ENCODE assay signal across 17 cellular contexts in the genomic region with DNA sequence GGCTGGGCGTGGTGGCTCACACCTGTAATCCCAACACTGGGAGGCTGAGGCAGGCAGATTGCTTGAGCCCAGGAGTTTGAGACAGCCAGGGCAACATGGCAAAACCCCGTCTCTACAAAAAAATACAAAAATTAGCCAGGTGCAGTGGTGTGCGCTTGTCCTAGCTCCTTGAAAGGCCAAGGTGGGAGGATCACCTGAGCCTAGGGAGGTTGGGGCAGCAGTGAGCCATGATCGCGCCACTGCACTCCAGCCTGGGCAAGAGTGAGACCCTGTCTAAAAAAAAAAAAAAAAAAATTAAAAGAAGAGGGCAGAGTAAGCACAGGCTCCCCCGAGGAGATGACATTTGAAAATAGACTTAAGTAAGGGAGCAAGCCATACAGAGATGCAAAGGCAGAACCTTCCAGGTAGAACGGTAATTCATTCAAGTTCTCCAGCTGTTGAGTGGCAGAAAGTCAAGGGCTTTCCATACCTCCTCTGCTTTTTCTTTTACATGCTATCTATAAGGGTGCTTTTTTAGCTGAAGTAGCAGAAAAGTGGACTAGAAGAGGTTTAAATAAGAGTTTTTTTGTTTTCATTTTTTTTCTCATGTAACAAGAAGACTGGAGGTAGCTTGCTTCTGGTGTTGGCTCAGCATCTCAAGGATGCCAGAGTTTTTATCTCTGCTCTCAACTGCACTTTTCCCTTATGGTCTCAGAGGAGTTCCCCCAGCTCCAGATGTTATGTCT. TPM values are rescaled to one million over a fixed set of nuclear protein-coding genes. Genes with fewer than 3 reads are reported as not detected.
DNase-seq lines count a peak whose midpoint lies in the region; ATAC-seq and TF ChIP-seq lines count a peak whose summit lies in the region.
"Had no signal": no experiment of that assay in that cellular context is flagged by ENCODE, and none has a peak within 500 bp of the region (broad histone marks: within the 10 kb centered on the region; RNA-seq: fewer than 3 reads in every experiment).

No MANE protein-coding gene starts in this region.

- no peaks in the 10 kb centered on the region for H3K9me3 ChIP-seq in IMR-90 (ENCODE audit: control insufficient read depth, insufficient read depth, low read length)
- H3K9me3 ChIP-seq in body of pancreas: no peaks in the 10 kb centered on the region
- H3K9me3 ChIP-seq in lung (ENCODE audit: control insufficient read depth in 2 of 2, insufficient read depth in 1 of 2, low read length in 1 of 2): no peaks in the 10 kb centered on the region
- H3K9me3 ChIP-seq in thyroid gland: no peaks in the 10 kb centered on the region
- no peaks in the 10 kb centered on the region for H3K9me3 ChIP-seq in T-helper 17 cell (ENCODE audit: control insufficient read depth, low read length, poor library complexity, severe bottlenecking)
- H3K9me3 ChIP-seq: mucosa of descending colon, testis had no signal

- H2BK15ac ChIP-seq in IMR-90 (ENCODE audit: low read depth, low read length): no peak overlapping the region

- 0 out of 2 replicates have a peak overlapping the region, but pooled peaks have one; percentile 27 for H3K14ac ChIP-seq in IMR-90 (replicated peaks; ENCODE audit: low read depth, low read length)

- no peak overlapping the region for H3K18ac ChIP-seq in IMR-90 (ENCODE audit: low read depth, low read length)

- no peak overlapping the region for H3K56ac ChIP-seq in IMR-90 (ENCODE audit: extremely low read depth, insufficient read depth, low read length)

- ATAC-seq in IMR-90 (ENCODE audit: low read depth): no peak
- no peak for ATAC-seq in body of pancreas
- no peak for ATAC-seq in lung (ENCODE audit: insufficient read depth, low FRiP score)
- no peak for ATAC-seq in T-helper 17 cell
- ATAC-seq: mucosa of descending colon, PC-3 had no signal

- H2BK120ac ChIP-seq in IMR-90 (ENCODE audit: low read depth, low read length): peak overlapping the region; percentile 65

- intact Hi-C loops in IMR-90 (cut with micrococcal nuclease) (no loop called here), body of pancreas (cut with DNase I) (no loop called here), thyroid gland (cut with DNase I) (no loop called here)

- peak overlapping the region in 1 of 2 experiments; percentile 18; a peak in 1 of 4 replicates for H4K8ac ChIP-seq in IMR-90 (ENCODE audit: low read depth in 2 of 2, low read length in 2 of 2)

- peak overlapping the region; percentile 6 for H2BK5ac ChIP-seq in IMR-90 (ENCODE audit: low read depth, low read length, poor library complexity, severe bottlenecking)

- H3K79me1 ChIP-seq in IMR-90 (ENCODE audit: low read depth in 1 of 2, low read length in 2 of 2): peaks cover 44 to 90% of the 10 kb centered on the region in 2 experiments

- H3K27me3 Mint-ChIP-seq in T-helper 17 cell: no peaks in the 10 kb centered on the region

- dilution Hi-C loops in IMR-90 (cut with HindIII; ENCODE audit: low sequenced_read_pairs, unreplicated experiment): no loop called here

- TF ChIP-seq CTCF in IMR-90 (conservative IDR thresholded peaks at IDR 0.05; ENCODE audit: low read depth, low read length) (no peak), body of pancreas (IDR thresholded peaks at IDR 0.05) (no peak), lung (IDR thresholded peaks at IDR 0.05; ENCODE audit: control extremely low read depth, extremely low read depth) (no peak), thyroid gland (IDR thresholded peaks at IDR 0.05) (no peak)

- H4K91ac ChIP-seq in IMR-90 (ENCODE audit: insufficient read depth, low read depth, low read length): peak overlapping the region; percentile 66

- no peak overlapping the region for H3K4me3 ChIP-seq in IMR-90 (ENCODE audit: insufficient read depth, low read depth, low read length)
- H3K4me3 ChIP-seq in body of pancreas: no peak overlapping the region
- no peak overlapping the region for H3K4me3 ChIP-seq in lung
- H3K4me3 ChIP-seq in thyroid gland (replicated peaks in 1 of 3): no peak overlapping the region
- H3K4me3 ChIP-seq: mucosa of descending colon, testis had no signal

- H2AK9ac ChIP-seq in IMR-90 (replicated peaks; ENCODE audit: low read depth, low read length, poor library complexity): no peak overlapping the region

- no peak for TF ChIP-seq RAD21 in IMR-90 (IDR thresholded peaks at IDR 0.05; ENCODE audit: low read length)

- no CpG with 5 or more reads among the region's 7 CpGs for WGBS in IMR-90 (ENCODE audit: extremely low coverage in 2 of 2, insufficient read length in 1 of 2), 2 experiments
- 90 to 95% methylated on average over 7 of the region's 7 CpGs for WGBS in body of pancreas, 2 donors
- WGBS in lung, 2 donors: 87 to 90% methylated on average over 7 of the region's 7 CpGs
- WGBS in thyroid gland, 2 donors: 56 to 72% methylated on average over 7 of the region's 7 CpGs

- peak overlapping the region; percentile 23; the same call in 1 of the 2 replicates for H3K23ac ChIP-seq in IMR-90 (ENCODE audit: low read depth, low read length)

- H3K27ac ChIP-seq in IMR-90 (ENCODE audit: insufficient read depth, low read length) (no peak overlapping the region), body of pancreas (peak overlapping the region in 3 of 4 donors; percentile 80 to 88 (median 86)), lung (ENCODE audit: low read depth in 1 of 2, low read length in 1 of 2) (peak overlapping the region; percentile 34 to 94), thyroid gland (peak overlapping the region; percentile 97 to 98 (median 98))

- H3K9ac ChIP-seq in IMR-90 (ENCODE audit: low read depth, low read length): no peak overlapping the region

- H3K27me3 ChIP-seq in IMR-90 (ENCODE audit: control insufficient read depth, insufficient read depth, low read length) (no peaks in the 10 kb centered on the region), body of pancreas (no peaks in the 10 kb centered on the region), lung (ENCODE audit: control insufficient read depth, insufficient read depth) (no peaks in the 10 kb centered on the region), thyroid gland (no peaks in the 10 kb centered on the region)
- H3K27me3 ChIP-seq: testis had no signal

- H2BK20ac ChIP-seq in IMR-90 (ENCODE audit: low read depth, low read length): no peak overlapping the region

- peak overlapping the region; percentile 47; the same call in 1 of the 2 replicates for H3K4ac ChIP-seq in IMR-90 (ENCODE audit: low read depth, low read length)

- H3K36me3 ChIP-seq in IMR-90 (ENCODE audit: control insufficient read depth, insufficient read depth, low read length): peaks cover 3% of the 10 kb centered on the region
- no peaks in the 10 kb centered on the region for H3K36me3 ChIP-seq in body of pancreas (replicated peaks in 1 of 2; ENCODE audit: insufficient read depth in 1 of 2, low read depth in 2 of 2)
- no peaks in the 10 kb centered on the region for H3K36me3 ChIP-seq in lung (ENCODE audit: control insufficient read depth in 2 of 2, insufficient read depth in 2 of 2, low read length in 2 of 2)
- H3K36me3 ChIP-seq in thyroid gland: no peaks in the 10 kb centered on the region

- H3K4me2 ChIP-seq in IMR-90 (ENCODE audit: low read depth, low read length): no peak overlapping the region

- H3K4me1 Mint-ChIP-seq in T-helper 17 cell: peaks cover 4% of the 10 kb centered on the region

- no peaks in the 10 kb centered on the region for H3K36me3 Mint-ChIP-seq in T-helper 17 cell (ENCODE audit: low read depth)

- POLR2A ChIA-PET in IMR-90 (lab: Charles Lee; ENCODE audit: unreplicated experiment): interaction anchor here (0.5 to 1.1 kb wide), 2 partner anchors 104 to 1852 kb away, joined by 3 read pairs; no protein-coding TSS in a partner anchor

- no peak overlapping the region for H3K4me3 Mint-ChIP-seq in T-helper 17 cell
- H3K4me3 Mint-ChIP-seq: activated naive CD4-positive, alpha-beta T cell treated with anti-CD3 and anti-CD28 coated beads for 36 hours had no signal

- no peak overlapping the region for H4K5ac ChIP-seq in IMR-90 (ENCODE audit: low read depth, low read length)

- peak overlapping the region; percentile 36; the same call in 1 of the 2 replicates for H2AK5ac ChIP-seq in IMR-90 (ENCODE audit: low read depth, low read length)

- no peak for TF ChIP-seq POLR2A in IMR-90 (IDR thresholded peaks at IDR 0.05; ENCODE audit: low read depth, low read length)
- TF ChIP-seq POLR2A in body of pancreas (IDR thresholded peaks at IDR 0.05): no peak
- no peak for TF ChIP-seq POLR2A in thyroid gland (IDR thresholded peaks at IDR 0.05)

- no peak overlapping the region for H3K27ac Mint-ChIP-seq in T-helper 17 cell
- H3K27ac Mint-ChIP-seq: activated naive CD4-positive, alpha-beta T cell treated with anti-CD3 and anti-CD28 coated beads for 36 hours had no signal

- DNase-seq in IMR-90: no peak
- DNase-seq in body of pancreas: no peak
- DNase-seq in lung (ENCODE audit: low spot score): no peak
- peak; percentile 58 to 59 for DNase-seq in thyroid gland
- DNase-seq in kidney glomerular epithelial cell (lab: John Stamatoyannopoulos, UW): no peak
- no peak for DNase-seq in NCI-H446 treated with DMSO at 0.1 percent for 48 hours (lab: John Stamatoyannopoulos, UW)
- DNase-seq in T-helper 17 cell: no peak
- DNase-seq: activated naive CD4-positive, alpha-beta T cell treated with anti-CD3 and anti-CD28 coated beads for 36 hours; activated T-cell treated with anti-CD3 and anti-CD28 coated beads for 4 hours; C1 segment of cervical spinal cord; DMS153; mucosa of descending colon; NCI-H2081 treated with DMSO at 0.1 percent for 48 hours; NCI-H748 treated with DMSO at 0.1 percent for 48 hours; nucleus accumbens; PC-3; testis had no signal

- no TSS peak for BruUV-seq in IMR-90 (replicated peaks; lab: Mats Ljungman, UMichigan)

- CTCF ChIA-PET in IMR-90 (lab: Yijun Ruan, JAX): interaction anchor here (1.0 kb wide), 1 partner anchor 158 kb away, joined by 3 read pairs; no protein-coding TSS in a partner anchor

- H2AFZ ChIP-seq in IMR-90 (replicated peaks; ENCODE audit: low read length, poor library complexity): no peak overlapping the region

- H3K4me1 ChIP-seq in IMR-90 (ENCODE audit: control insufficient read depth, insufficient read depth, low read length) (peaks cover 51% of the 10 kb centered on the region), body of pancreas (peaks cover 46% of the 10 kb centered on the region), lung (ENCODE audit: control insufficient read depth in 2 of 2, insufficient read depth in 2 of 2, low read length in 2 of 2) (peaks cover 39 to 43% of the 10 kb centered on the region in 2 donors), thyroid gland (peaks cover 62 to 81% of the 10 kb centered on the region in 2 donors)

- peaks cover 48% of the 10 kb centered on the region for H3K9me1 ChIP-seq in IMR-90 (ENCODE audit: insufficient read depth, low read length)

- H4K20me1 ChIP-seq in IMR-90 (ENCODE audit: insufficient read depth, low read length): peaks cover 3% of the 10 kb centered on the region; the same call in 1 of the 2 replicates

- in situ Hi-C loops in IMR-90 (cut with MboI; ENCODE audit: low sequenced_read_pairs): no loop called here

RNA-seq across cellular contexts. Expression of a gene that starts 40.8 kb away (rescaled TPM):
- total RNA-seq in IMR-90 (2012; rRNA removed): 124 and 134 TPM in 2 replicates
- polyA plus RNA-seq in IMR-90 (2012; rRNA removed): 185 and 192 TPM in 2 replicates
- polyA plus RNA-seq in IMR-90 (2012; cell fraction: cytosol; rRNA removed): 59.2 and 179 TPM in 2 replicates
- 128 and 132 TPM in 2 replicates for polyA plus RNA-seq in IMR-90 (2012; cell fraction: nucleus; rRNA removed; ENCODE audit: low replicate concordance)
- total RNA-seq in body of pancreas: 10 to 100 TPM; 46.5 to 93.1 TPM
- total RNA-seq in lung: 100 to 1,000 TPM in 1 of 2 donors, 10 to 100 TPM in 1; 62.2 to 215 TPM
- 100 to 1,000 TPM; 122 to 204 TPM for polyA plus RNA-seq in lung
- total RNA-seq in thyroid gland: 100 to 1,000 TPM; 156 to 214 (median 175) TPM
- total RNA-seq in T-helper 17 cell: 10 to 100 TPM; 50.1 to 53.1 TPM

Comparison
In these comparisons a context has a peak if more than half of its experiments do, and no peak if none do; other contexts are left out.
1. DNase-seq: peak in thyroid gland (2 of 2); none in IMR-90 (single experiment), body of pancreas (0 of 4), lung (single experiment), kidney glomerular epithelial cell (single experiment), NCI-H446 treated with DMSO at 0.1 percent for 48 hours (single experiment) and T-helper 17 cell (0 of 3).